ENCODE assay signal across 8 cellular contexts in genomic region chrX:119605398-119605738, GRCh38. TPM values are rescaled to one million over a fixed set of nuclear protein-coding genes. Genes with fewer than 3 reads are reported as not detected.
DNase-seq lines count a peak whose midpoint lies in the region; ATAC-seq, FAIRE-seq and TF ChIP-seq lines count a peak whose summit lies in the region.

No MANE protein-coding gene starts in this region.

- DNase-seq in Calu3 (peak; percentile 7), esophagus muscularis mucosa (ENCODE audit: extremely low spot score) (no peak), nephron progenitor cell (peak; percentile 5), GM12891 (ENCODE audit: insufficient read length, low spot score) (no peak)
- DNase-seq in T-helper 2 cell treated with Interferon-gamma antibody and Interleukin-4, amounts not matched to agents 5 μg/mL and 100 μg/mL, for 36 hours (ENCODE audit: low spot score) = no peak

- no peaks in the 10 kb centered on the region for H3K27me3 ChIP-seq in esophagus muscularis mucosa

- intact Hi-C loops in Calu3 (cut with micrococcal nuclease; ENCODE audit: unreplicated experiment) (loop anchor here (5.0 kb wide), 1 partner anchor 88 kb away; no protein-coding TSS in a partner anchor), esophagus muscularis mucosa (cut with DNase I) (loop anchor here (10.0 kb wide), 1 partner anchor 91 kb away; no protein-coding TSS in a partner anchor)

- TF ChIP-seq POLR2A in esophagus muscularis mucosa (IDR thresholded peaks at IDR 0.05; ENCODE audit: low read depth) = no peak
- TF ChIP-seq POLR2A in GM12891 (IDR thresholded peaks at IDR 0.05; ENCODE audit: low read depth, low read length) = no peak

- peaks cover 16% of the 10 kb centered on the region for H3K4me1 Mint-ChIP-seq in Calu3 (ENCODE audit: low read depth, unreplicated experiment)
- H3K4me1 Mint-ChIP-seq in T-helper 2 cell treated with Interferon-gamma antibody and Interleukin-4, amounts not matched to agents 5 μg/mL and 100 μg/mL, for 36 hours (ENCODE audit: low read depth) = peaks cover 15% of the 10 kb centered on the region
- peaks cover 14% of the 10 kb centered on the region for H3K4me1 Mint-ChIP-seq in nephron progenitor cell

- peaks cover 0 to 15% (median 5%) of the 10 kb centered on the region in 4 donors for H3K4me1 ChIP-seq in esophagus muscularis mucosa

- H3K9me3 ChIP-seq in esophagus muscularis mucosa = no peaks in the 10 kb centered on the region

- H3K27me3 Mint-ChIP-seq in Calu3 (ENCODE audit: unreplicated experiment) (no peaks in the 10 kb centered on the region), nephron progenitor cell (ENCODE audit: low read depth, poor library complexity) (peaks cover 29% of the 10 kb centered on the region)
- H3K27me3 Mint-ChIP-seq in T-helper 2 cell treated with Interferon-gamma antibody and Interleukin-4, amounts not matched to agents 5 μg/mL and 100 μg/mL, for 36 hours (ENCODE audit: low read depth) = no peaks in the 10 kb centered on the region

- H3K36me3 Mint-ChIP-seq in Calu3 (ENCODE audit: insufficient read depth, unreplicated experiment) = peaks cover 31% of the 10 kb centered on the region
- peaks cover 4% of the 10 kb centered on the region for H3K36me3 Mint-ChIP-seq in T-helper 2 cell treated with Interferon-gamma antibody and Interleukin-4, amounts not matched to agents 5 μg/mL and 100 μg/mL, for 36 hours (ENCODE audit: low read depth)
- H3K36me3 Mint-ChIP-seq in nephron progenitor cell (ENCODE audit: low read depth) = peaks cover 5% of the 10 kb centered on the region

- WGBS in esophagus muscularis mucosa = 57% methylated on average over 15 of the region's 15 CpGs

- H3K4me3 ChIP-seq in esophagus muscularis mucosa = peak overlapping the region; percentile 66 to 73 (median 70)

- H3K27ac Mint-ChIP-seq in Calu3 (ENCODE audit: unreplicated experiment) (peak overlapping the region; percentile 87), nephron progenitor cell (peak overlapping the region; percentile 85)
- H3K27ac Mint-ChIP-seq in T-helper 2 cell treated with Interferon-gamma antibody and Interleukin-4, amounts not matched to agents 5 μg/mL and 100 μg/mL, for 36 hours = peak overlapping the region; percentile 93

- no peak for TF ChIP-seq EP300 in esophagus muscularis mucosa (IDR thresholded peaks at IDR 0.05)

- H3K9me3 Mint-ChIP-seq in Calu3 (ENCODE audit: low read depth, unreplicated experiment) (no peaks in the 10 kb centered on the region), nephron progenitor cell (peaks cover 61% of the 10 kb centered on the region)
- no peaks in the 10 kb centered on the region for H3K9me3 Mint-ChIP-seq in T-helper 2 cell treated with Interferon-gamma antibody and Interleukin-4, amounts not matched to agents 5 μg/mL and 100 μg/mL, for 36 hours

- H3K4me3 Mint-ChIP-seq in Calu3 (ENCODE audit: low read depth, unreplicated experiment) = peak overlapping the region; percentile 90
- H3K4me3 Mint-ChIP-seq in T-helper 2 cell treated with Interferon-gamma antibody and Interleukin-4, amounts not matched to agents 5 μg/mL and 100 μg/mL, for 36 hours = peak overlapping the region; percentile 99
- peak overlapping the region; percentile 95 for H3K4me3 Mint-ChIP-seq in nephron progenitor cell

- FAIRE-seq in GM12891 (lab: Jason Lieb, UNC) = no peak

- CTCF ChIA-PET in Calu3 (lab: Charles Lee) = interaction anchor here (0.6 to 0.7 kb wide), 2 partner anchors 51 to 376 kb away, joined by 3 to 5 read pairs; no protein-coding TSS in a partner anchor

- BruUV-seq in Calu3 (replicated peaks; lab: Mats Ljungman, UMichigan) = no TSS peak

- peaks cover 0 to 6% (median 0%) of the 10 kb centered on the region in 4 donors for H3K36me3 ChIP-seq in esophagus muscularis mucosa

- TF ChIP-seq CTCF in Calu3 (IDR thresholded peaks at IDR 0.05; ENCODE audit: unreplicated experiment) (no peak), esophagus muscularis mucosa (IDR thresholded peaks at IDR 0.05) (no peak), nephron progenitor cell (IDR thresholded peaks at IDR 0.05) (no peak)

- peak overlapping the region; percentile 87 to 89 (median 88) for H3K27ac ChIP-seq in esophagus muscularis mucosa (replicated peaks in 1 of 4)

- ATAC-seq in HG02588 (IDR thresholded peaks at IDR 0.05; ENCODE audit: unreplicated experiment) (peak; percentile 13), HG02973 (IDR thresholded peaks at IDR 0.05; ENCODE audit: unreplicated experiment) (no peak), GM18861 (IDR thresholded peaks at IDR 0.05; ENCODE audit: unreplicated experiment) (no peak)

TF ChIP-seq in GM12891, 5 proteins besides CTCF, POLR2A, EP300 and RAD21:
- TF ChIP-seq TAF1 (IDR thresholded peaks at IDR 0.05; ENCODE audit: low read depth, low read length) (no peak), POLR2AphosphoS5 (IDR thresholded peaks at IDR 0.05; ENCODE audit: low read depth, low read length) (no peak), POU2F2 (IDR thresholded peaks at IDR 0.05; ENCODE audit: low read depth, low read length) (no peak), SPI1 (IDR thresholded peaks at IDR 0.05; ENCODE audit: low read depth, low read length) (no peak), PAX5 (IDR thresholded peaks at IDR 0.05; ENCODE audit: insufficient read depth, low read length, severe bottlenecking) (no peak)

RNA-seq across cellular contexts. Expression of gene NKRF, which starts 0.9 kb away (rescaled TPM):
- total RNA-seq in Calu3 (2022) (17.8 and 18.0 TPM in 2 replicates), esophagus muscularis mucosa (1 to 10 TPM; 3.3 to 6.7 (median 5.3) TPM)
- polyA plus RNA-seq in GM12891 (2012; ENCODE audit: low read depth, missing spikeins) = 7.9 TPM

RNA-seq across cellular contexts. Expression of gene UBE2A, which starts 31.0 kb away (rescaled TPM):
- total RNA-seq in Calu3 (2022) (64.2 and 65.0 TPM in 2 replicates), esophagus muscularis mucosa (10 to 100 TPM; 24.5 to 39.9 (median 33.3) TPM)
- 40.8 TPM for polyA plus RNA-seq in GM12891 (2012; ENCODE audit: low read depth, missing spikeins)

RNA-seq across cellular contexts. Expression of gene STEEP1, which starts 40.2 kb away (rescaled TPM):
- 30.4 and 36.8 TPM in 2 replicates for total RNA-seq in Calu3 (2022)
- total RNA-seq in esophagus muscularis mucosa = 10 to 100 TPM; 18.1 to 24.7 (median 20.6) TPM
- 23.6 TPM for polyA plus RNA-seq in GM12891 (2012; ENCODE audit: low read depth, missing spikeins)

Comparison
In these comparisons a context has a peak if more than half of its experiments do, and no peak if none do; other contexts are left out.
1. DNase-seq: peak in Calu3 (single experiment) and nephron progenitor cell (single experiment); none in T-helper 2 cell treated with Interferon-gamma antibody and Interleukin-4, amounts not matched to agents 5 μg/mL and 100 μg/mL, for 36 hours (single experiment), esophagus muscularis mucosa (single experiment) and GM12891 (single experiment).
2. Peak in every context shown above with its lines, with median percentiles within 50 percentile points of each other: H3K27ac Mint-ChIP-seq and H3K4me3 Mint-ChIP-seq.